ENCODE assay signal across 10 cellular contexts in the genomic region with DNA sequence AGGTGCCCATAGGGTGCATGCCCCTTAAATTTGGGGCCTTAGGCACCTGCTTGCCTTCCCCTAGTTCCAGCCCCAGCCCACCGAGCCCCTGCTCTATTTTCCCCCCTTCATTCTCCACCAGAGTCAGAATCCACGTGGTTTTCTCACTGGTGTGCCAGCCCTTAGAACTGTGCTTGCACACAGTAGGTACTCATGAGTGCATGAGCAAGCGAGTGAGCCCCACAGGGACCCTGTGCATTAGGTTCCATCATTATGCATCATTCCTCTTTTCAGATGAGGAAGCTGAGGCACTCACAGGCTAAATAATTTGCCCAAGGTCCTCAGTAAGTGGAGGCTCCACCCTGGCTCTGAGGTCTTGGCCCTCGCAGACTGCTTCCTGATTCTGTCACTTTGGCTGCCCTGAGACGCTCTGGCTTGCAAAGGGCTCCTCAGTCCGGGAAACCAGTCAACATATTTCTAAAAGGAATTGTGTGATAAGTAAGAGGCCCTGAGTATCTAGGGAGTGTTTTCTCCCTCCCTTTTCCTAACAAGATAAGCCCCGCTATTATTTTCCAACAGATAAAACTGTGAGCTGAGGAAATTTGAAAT.
A peak's percentile ranks its signal among the peaks of the same experiment; 100 is the strongest.
DNase-seq lines count a peak whose midpoint lies in the region; ATAC-seq and TF ChIP-seq lines count a peak whose summit lies in the region.
"Had no signal": no experiment of that assay in that cellular context is flagged by ENCODE, and none has a peak within 500 bp of the region (broad histone marks: within the 10 kb centered on the region; RNA-seq: fewer than 3 reads in every experiment).

No MANE protein-coding gene starts in this region.

- H3K27ac Mint-ChIP-seq in activated CD8-positive, alpha-beta T cell treated with anti-CD3 and anti-CD28 coated beads for 36 hours, result peak overlapping the region; percentile 70
- no peak overlapping the region for H3K27ac Mint-ChIP-seq in activated CD8-positive, alpha-beta T cell treated with anti-CD3 and anti-CD28 coated beads, Interleukin-2, amount 10 ng/mL, durations not matched to agents 7 days and 5 days
- peak overlapping the region in 3 of 5 experiments; percentile 4 to 90 (median 31) for H3K27ac Mint-ChIP-seq in brain
- H3K27ac Mint-ChIP-seq: natural killer cell had no signal

- H3K27me3 ChIP-seq in lung (ENCODE audit: control insufficient read depth, insufficient read depth) (no peaks in the 10 kb centered on the region), upper lobe of left lung (no peaks in the 10 kb centered on the region)

- CTCF ChIA-PET in activated CD8-positive, alpha-beta T cell treated with anti-CD3 and anti-CD28 coated beads for 36 hours (lab: Charles Lee), result interaction anchor here (1.1 to 2.5 kb wide), 7 partner anchors 27 to 380 kb away, joined by 3 to 22 read pairs (median 4); no protein-coding TSS in a partner anchor
- CTCF ChIA-PET in activated CD8-positive, alpha-beta T cell treated with anti-CD3 and anti-CD28 coated beads, Interleukin-2, amount 10 ng/mL, durations not matched to agents 7 days and 5 days (lab: Charles Lee), result interaction anchor here (1.6 kb wide), 1 partner anchor 57 kb away, joined by 4 read pairs; no protein-coding TSS in a partner anchor

- WGBS in lung, 2 donors, result 34 to 36% methylated on average over 7 of the region's 7 CpGs
- WGBS in upper lobe of left lung, 2 donors, result 37 to 38% methylated on average over 7 of the region's 7 CpGs

- intact Hi-C loops in activated CD8-positive, alpha-beta T cell treated with anti-CD3 and anti-CD28 coated beads for 36 hours (cut with micrococcal nuclease), result loop anchor here (2.0 kb wide), 1 partner anchor 19 kb away; no protein-coding TSS in a partner anchor

- no peaks in the 10 kb centered on the region for H3K36me3 Mint-ChIP-seq in activated CD8-positive, alpha-beta T cell treated with anti-CD3 and anti-CD28 coated beads for 36 hours (ENCODE audit: low read depth)
- H3K36me3 Mint-ChIP-seq in activated CD8-positive, alpha-beta T cell treated with anti-CD3 and anti-CD28 coated beads, Interleukin-2, amount 10 ng/mL, durations not matched to agents 7 days and 5 days (ENCODE audit: low read depth), result no peaks in the 10 kb centered on the region
- no peaks in the 10 kb centered on the region for H3K36me3 Mint-ChIP-seq in brain
- H3K36me3 Mint-ChIP-seq: natural killer cell had no signal

- DNase-seq in activated CD8-positive, alpha-beta T cell treated with anti-CD3 and anti-CD28 coated beads for 36 hours, result no peak
- DNase-seq in activated CD8-positive, alpha-beta T cell treated with anti-CD3 and anti-CD28 coated beads, Interleukin-2, amount 10 ng/mL, durations not matched to agents 7 days and 5 days, result no peak
- DNase-seq in lung (ENCODE audit: low spot score) (peak; percentile 77), upper lobe of left lung (peak in 1 of 2 donors; percentile 91), NCI-H1436 treated with DMSO at 0.1 percent for 48 hours (lab: John Stamatoyannopoulos, UW) (no peak), DMS114 treated with DMSO at 0.1 percent for 48 hours (lab: John Stamatoyannopoulos, UW; ENCODE audit: unreplicated experiment) (no peak), T-helper 9 cell (no peak)
- DNase-seq: natural killer cell, NCI-H187 treated with DMSO at 0.1 percent for 48 hours had no signal

- H3K9me3 Mint-ChIP-seq in activated CD8-positive, alpha-beta T cell treated with anti-CD3 and anti-CD28 coated beads for 36 hours, result peaks cover 1% of the 10 kb centered on the region
- H3K9me3 Mint-ChIP-seq in activated CD8-positive, alpha-beta T cell treated with anti-CD3 and anti-CD28 coated beads, Interleukin-2, amount 10 ng/mL, durations not matched to agents 7 days and 5 days (ENCODE audit: insufficient read depth), result no peaks in the 10 kb centered on the region
- H3K9me3 Mint-ChIP-seq in brain, result no peaks in the 10 kb centered on the region
- H3K9me3 Mint-ChIP-seq: natural killer cell had no signal

- H3K9me3 ChIP-seq in lung (ENCODE audit: control insufficient read depth in 2 of 2, insufficient read depth in 1 of 2, low read length in 1 of 2) (no peaks in the 10 kb centered on the region), upper lobe of left lung (peaks cover 0 to 7% (median 2%) of the 10 kb centered on the region in 4 donors)

- H3K36me3 ChIP-seq in lung (ENCODE audit: control insufficient read depth in 2 of 2, insufficient read depth in 2 of 2, low read length in 2 of 2) (no peaks in the 10 kb centered on the region), upper lobe of left lung (no peaks in the 10 kb centered on the region)

- H3K27ac ChIP-seq in lung (ENCODE audit: low read depth in 1 of 2, low read length in 1 of 2) (peak overlapping the region; percentile 97), upper lobe of left lung (peak overlapping the region; percentile 86 to 96 (median 93))

- peak in 1 of 4 donors; percentile 61 for TF ChIP-seq POLR2A in upper lobe of left lung (IDR thresholded peaks at IDR 0.05)

- H3K4me1 ChIP-seq in lung (ENCODE audit: control insufficient read depth in 2 of 2, insufficient read depth in 2 of 2, low read length in 2 of 2) (peaks cover 13 to 28% of the 10 kb centered on the region in 2 donors), upper lobe of left lung (peaks cover 35 to 56% (median 43%) of the 10 kb centered on the region in 4 donors)

- POLR2A ChIA-PET in activated CD8-positive, alpha-beta T cell treated with anti-CD3 and anti-CD28 coated beads for 36 hours (lab: Charles Lee), result interaction anchor here (0.6 to 4.8 kb wide), 4 partner anchors 19 to 63 kb away, joined by 3 to 25 read pairs (median 4); no protein-coding TSS in a partner anchor
- POLR2A ChIA-PET in activated CD8-positive, alpha-beta T cell treated with anti-CD3 and anti-CD28 coated beads, Interleukin-2, amount 10 ng/mL, durations not matched to agents 7 days and 5 days (lab: Charles Lee), result no interaction called here

- no peak for TF ChIP-seq CTCF in activated CD8-positive, alpha-beta T cell treated with anti-CD3 and anti-CD28 coated beads for 36 hours (IDR thresholded peaks at IDR 0.05)
- TF ChIP-seq CTCF in brain (conservative IDR thresholded peaks at IDR 0.05) (no peak), lung (IDR thresholded peaks at IDR 0.05; ENCODE audit: control extremely low read depth, extremely low read depth) (no peak), upper lobe of left lung (IDR thresholded peaks at IDR 0.05) (no peak)

- no peaks in the 10 kb centered on the region for H3K27me3 Mint-ChIP-seq in activated CD8-positive, alpha-beta T cell treated with anti-CD3 and anti-CD28 coated beads for 36 hours
- no peaks in the 10 kb centered on the region for H3K27me3 Mint-ChIP-seq in activated CD8-positive, alpha-beta T cell treated with anti-CD3 and anti-CD28 coated beads, Interleukin-2, amount 10 ng/mL, durations not matched to agents 7 days and 5 days (ENCODE audit: low read depth)
- H3K27me3 Mint-ChIP-seq in brain, result peaks cover 4% of the 10 kb centered on the region

- TF ChIP-seq EP300 in upper lobe of left lung (IDR thresholded peaks at IDR 0.05), result peak in 3 of 4 donors; percentile 38 to 85 (median 82)

- H3K4me3 Mint-ChIP-seq in activated CD8-positive, alpha-beta T cell treated with anti-CD3 and anti-CD28 coated beads for 36 hours, result no peak overlapping the region
- H3K4me3 Mint-ChIP-seq in activated CD8-positive, alpha-beta T cell treated with anti-CD3 and anti-CD28 coated beads, Interleukin-2, amount 10 ng/mL, durations not matched to agents 7 days and 5 days, result no peak overlapping the region
- H3K4me3 Mint-ChIP-seq in brain, result no peak overlapping the region
- H3K4me3 Mint-ChIP-seq: natural killer cell had no signal

- peaks cover 31% of the 10 kb centered on the region for H3K4me1 Mint-ChIP-seq in activated CD8-positive, alpha-beta T cell treated with anti-CD3 and anti-CD28 coated beads for 36 hours (ENCODE audit: low read depth)
- H3K4me1 Mint-ChIP-seq in activated CD8-positive, alpha-beta T cell treated with anti-CD3 and anti-CD28 coated beads, Interleukin-2, amount 10 ng/mL, durations not matched to agents 7 days and 5 days (ENCODE audit: low read depth), result peaks cover 17% of the 10 kb centered on the region
- peaks cover 48% of the 10 kb centered on the region for H3K4me1 Mint-ChIP-seq in brain
- H3K4me1 Mint-ChIP-seq: natural killer cell had no signal

- H3K4me3 ChIP-seq in lung (no peak overlapping the region), upper lobe of left lung (no peak overlapping the region)

- no peak for ATAC-seq in activated CD8-positive, alpha-beta T cell treated with anti-CD3 and anti-CD28 coated beads for 36 hours
- no peak for ATAC-seq in activated CD8-positive, alpha-beta T cell treated with anti-CD3 and anti-CD28 coated beads, Interleukin-2, amount 10 ng/mL, durations not matched to agents 7 days and 5 days
- ATAC-seq in lung (ENCODE audit: insufficient read depth, low FRiP score), result peak; percentile 78
- ATAC-seq in upper lobe of left lung (ENCODE audit: low FRiP score in 2 of 2), result peak; percentile 89 to 90

Comparison
In these comparisons a context has a peak if more than half of its experiments do, and no peak if none do; other contexts are left out.
1. ATAC-seq: peak in lung (single experiment) and upper lobe of left lung (2 of 2); none in activated CD8-positive, alpha-beta T cell treated with anti-CD3 and anti-CD28 coated beads for 36 hours (single experiment) and activated CD8-positive, alpha-beta T cell treated with anti-CD3 and anti-CD28 coated beads, Interleukin-2, amount 10 ng/mL, durations not matched to agents 7 days and 5 days (single experiment).